23 cellular contexts compared by ENCODE assay signal in genomic region chr3:78848392-78849288, GRCh38.
A peak's percentile ranks its signal among the peaks of the same experiment; 100 is the strongest.
DNase-seq lines count a peak whose midpoint lies in the region; TF ChIP-seq lines count a peak whose summit lies in the region.
"Had no signal": no experiment of that assay in that cellular context is flagged by ENCODE, and none has a peak within 500 bp of the region (broad histone marks: within the 10 kb centered on the region; RNA-seq: fewer than 3 reads in every experiment).

No MANE protein-coding gene starts in this region.

- TF ChIP-seq POLR2A in erythroblast (IDR thresholded peaks at IDR 0.05; ENCODE audit: low read length), result no peak

- peaks cover 3% of the 10 kb centered on the region for H3K27me3 Mint-ChIP-seq in endothelial cell (ENCODE audit: unreplicated experiment)
- H3K27me3 Mint-ChIP-seq in mesothelial cell of epicardium (ENCODE audit: low read depth), result no peaks in the 10 kb centered on the region
- H3K27me3 Mint-ChIP-seq: activated CD4-positive, alpha-beta T cell treated with anti-CD3 and anti-CD28 coated beads for 36 hours; activated naive CD4-positive, alpha-beta T cell treated with anti-CD3 and anti-CD28 coated beads, Interleukin-2, amount 50 U/mL, for 24 hours; naive B cell had no signal

- peak overlapping the region; percentile 3 for H3K27ac Mint-ChIP-seq in endothelial cell (ENCODE audit: unreplicated experiment)
- H3K27ac Mint-ChIP-seq in mesothelial cell of epicardium, result peak overlapping the region; percentile 39
- H3K27ac Mint-ChIP-seq: activated CD4-positive, alpha-beta T cell treated with anti-CD3 and anti-CD28 coated beads for 36 hours; activated CD8-positive, alpha-beta T cell treated with anti-CD3 and anti-CD28 coated beads, Interleukin-2, amount 10 ng/mL, durations not matched to agents 7 days and 5 days; activated naive CD4-positive, alpha-beta T cell treated with anti-CD3 and anti-CD28 coated beads, Interleukin-2, amount 50 U/mL, for 24 hours; activated T-helper 2 cell treated with anti-CD3 and anti-CD28 coated beads, Interferon-gamma antibody, Interleukin-2, Interleukin-4, amounts not matched to agents 10 μg/mL and 5 μg/mL and 100 μg/mL, durations not matched to agents 14 hours and 24 hours and 36 hours; immature natural killer cell; naive B cell; T-helper 2 cell treated with Interferon-gamma antibody and Interleukin-4, amounts not matched to agents 5 μg/mL and 100 μg/mL, for 36 hours had no signal

- H3K9me3 Mint-ChIP-seq in endothelial cell (ENCODE audit: unreplicated experiment) (no peaks in the 10 kb centered on the region), mesothelial cell of epicardium (no peaks in the 10 kb centered on the region)
- H3K9me3 Mint-ChIP-seq: activated naive CD4-positive, alpha-beta T cell treated with anti-CD3 and anti-CD28 coated beads, Interleukin-2, amount 50 U/mL, for 24 hours; activated T-helper 2 cell treated with anti-CD3 and anti-CD28 coated beads, Interferon-gamma antibody, Interleukin-2, Interleukin-4, amounts not matched to agents 10 μg/mL and 5 μg/mL and 100 μg/mL, durations not matched to agents 14 hours and 24 hours and 36 hours; T-helper 2 cell treated with Interferon-gamma antibody and Interleukin-4, amounts not matched to agents 5 μg/mL and 100 μg/mL, for 36 hours had no signal

- no peak for TF ChIP-seq CTCF in endothelial cell (IDR thresholded peaks at IDR 0.05; ENCODE audit: unreplicated experiment)
- TF ChIP-seq CTCF in mesothelial cell of epicardium (IDR thresholded peaks at IDR 0.05; ENCODE audit: unreplicated experiment), result no peak

- H3K36me3 Mint-ChIP-seq in endothelial cell (ENCODE audit: low read depth, unreplicated experiment) (no peaks in the 10 kb centered on the region), mesothelial cell of epicardium (peaks cover 2% of the 10 kb centered on the region)
- H3K36me3 Mint-ChIP-seq: activated naive CD4-positive, alpha-beta T cell treated with anti-CD3 and anti-CD28 coated beads, Interleukin-2, amount 50 U/mL, for 24 hours; immature natural killer cell; naive B cell had no signal

- peaks cover 28% of the 10 kb centered on the region for H3K4me1 Mint-ChIP-seq in endothelial cell (ENCODE audit: unreplicated experiment)
- peaks cover 51% of the 10 kb centered on the region for H3K4me1 Mint-ChIP-seq in mesothelial cell of epicardium
- H3K4me1 Mint-ChIP-seq: activated CD4-positive, alpha-beta T cell treated with anti-CD3 and anti-CD28 coated beads for 36 hours; activated naive CD4-positive, alpha-beta T cell treated with anti-CD3 and anti-CD28 coated beads, Interleukin-2, amount 50 U/mL, for 24 hours; immature natural killer cell; naive B cell had no signal

- H3K4me3 Mint-ChIP-seq in endothelial cell (ENCODE audit: unreplicated experiment) (no peak overlapping the region), mesothelial cell of epicardium (no peak overlapping the region)
- H3K4me3 Mint-ChIP-seq: activated CD4-positive, alpha-beta T cell treated with anti-CD3 and anti-CD28 coated beads for 36 hours; activated CD8-positive, alpha-beta T cell treated with anti-CD3 and anti-CD28 coated beads, Interleukin-2, amount 10 ng/mL, durations not matched to agents 7 days and 5 days; activated naive CD4-positive, alpha-beta T cell treated with anti-CD3 and anti-CD28 coated beads, Interleukin-2, amount 50 U/mL, for 24 hours; immature natural killer cell; naive B cell; T-helper 2 cell treated with Interferon-gamma antibody and Interleukin-4, amounts not matched to agents 5 μg/mL and 100 μg/mL, for 36 hours had no signal

- DNase-seq in DMS53 (lab: John Stamatoyannopoulos, UW) (peak; percentile 72), NCI-H69 (lab: John Stamatoyannopoulos, UW) (peak; percentile 50), endothelial cell (ENCODE audit: low spot score) (no peak), mesothelial cell of epicardium (ENCODE audit: low spot score in 2 of 2, unreplicated experiment in 2 of 2) (no peak), erythroblast (lab: John Stamatoyannopoulos, UW) (no peak), middle frontal gyrus (ENCODE audit: extremely low spot score, low spot score) (no peak), NCI-H2081 treated with DMSO at 0.1 percent for 48 hours (lab: John Stamatoyannopoulos, UW) (no peak)
- DNase-seq: activated CD4-positive, alpha-beta T cell treated with anti-CD3 and anti-CD28 coated beads for 36 hours; activated CD8-positive, alpha-beta T cell treated with anti-CD3 and anti-CD28 coated beads, Interleukin-2, amount 10 ng/mL, durations not matched to agents 7 days and 5 days; amygdala; DMS79 treated with DMSO at 0.1 percent for 48 hours; GF-D8; immature natural killer cell; left ventricle myocardium inferior; naive B cell; NCI-H1436; NCI-H446 treated with DMSO at 0.1 percent for 48 hours; SIG-M5; sigmoid colon; stimulated activated CD4-positive, alpha-beta T cell treated with anti-CD3 and anti-CD28 coated beads, Interleukin-4, amount 100 ng/mL, for 4 hours had no signal

Comparison
In these comparisons a context has a peak if more than half of its experiments do, and no peak if none do; other contexts are left out.
1. DNase-seq: peak in DMS53 (single experiment) and NCI-H69 (single experiment); none in endothelial cell (single experiment), mesothelial cell of epicardium (0 of 2), erythroblast (0 of 2), middle frontal gyrus (single experiment) and NCI-H2081 treated with DMSO at 0.1 percent for 48 hours (single experiment).